ENCODE assay signal across 8 cellular contexts in genomic region chr9:136849038-136849959, GRCh38. TPM values are rescaled to one million over a fixed set of nuclear protein-coding genes. Genes with fewer than 3 reads are reported as not detected.
DNase-seq lines count a peak whose midpoint lies in the region; ATAC-seq and TF ChIP-seq lines count a peak whose summit lies in the region.

Gene PHPT1 (plus strand): TSS chr9:136849409. CDS start chr9:136849431, 22 bp downstream.

- H3K4me3 ChIP-seq in lung: peak within 1 kb of the TSS; percentile 77

- H3K27me3 ChIP-seq in lung (ENCODE audit: control insufficient read depth, insufficient read depth): peaks cover 8% of the 10 kb centered on the region

- POLR2A ChIA-PET in activated CD8-positive, alpha-beta memory T cell treated with anti-CD3 and anti-CD28 coated beads for 36 hours (lab: Charles Lee): interaction anchor here (1.7 kb wide), 1 partner anchor 13 kb away, joined by 6 read pairs; no protein-coding TSS in a partner anchor

- WGBS in lung, 2 donors: 0 to 1% methylated on average over 62 to 77 of the region's 77 CpGs

- peak; percentile 91 for ATAC-seq in lung (ENCODE audit: insufficient read depth, low FRiP score)

- DNase-seq in CMK (ENCODE audit: low read depth) (peak; percentile 94), GM20000 (ENCODE audit: low spot score) (peak; percentile 100), HT-29 (ENCODE audit: low spot score) (peak; percentile 98), NOMO-1 (lab: John Stamatoyannopoulos, UW; ENCODE audit: unreplicated experiment in 2 of 2) (peak; percentile 100), lung (ENCODE audit: low spot score) (peak; percentile 98)
- DNase-seq in effector CD8-positive, alpha-beta T cell (lab: John Stamatoyannopoulos, UW): peak; percentile 91
- DNase-seq in stimulated activated CD4-positive, alpha-beta T cell treated with anti-CD3 and anti-CD28 coated beads, TNF-alpha, amount 100 ng/mL, for 4 hours (ENCODE audit: low read depth in 3 of 3): peak; percentile 94 to 95 (median 94)

- CTCF ChIA-PET in activated CD8-positive, alpha-beta memory T cell treated with anti-CD3 and anti-CD28 coated beads for 36 hours (lab: Charles Lee): interaction anchor here (0.9 to 2.4 kb wide), 3 partner anchors 11 to 99 kb away, joined by 3 to 6 read pairs (median 4); no protein-coding TSS in a partner anchor

- no peak for TF ChIP-seq CTCF in GM20000 (IDR thresholded peaks at IDR 0.05; ENCODE audit: extremely low read depth, missing control alignments)
- no peak for TF ChIP-seq CTCF in lung (IDR thresholded peaks at IDR 0.05; ENCODE audit: control extremely low read depth, extremely low read depth)

- peaks cover 0 to 3% of the 10 kb centered on the region in 2 donors for H3K9me3 ChIP-seq in lung (ENCODE audit: control insufficient read depth in 2 of 2, insufficient read depth in 1 of 2, low read length in 1 of 2)

- H3K4me1 ChIP-seq in lung (ENCODE audit: control insufficient read depth in 2 of 2, insufficient read depth in 2 of 2, low read length in 2 of 2): peaks cover 0 to 19% of the 10 kb centered on the region in 2 donors

- peaks cover 0 to 6% of the 10 kb centered on the region in 2 donors for H3K36me3 ChIP-seq in lung (ENCODE audit: control insufficient read depth in 2 of 2, insufficient read depth in 2 of 2, low read length in 2 of 2)

- H3K27ac ChIP-seq in lung (ENCODE audit: low read depth in 1 of 2, low read length in 1 of 2): peak within 1 kb of the TSS; percentile 86 to 88

RNA-seq across cellular contexts. Expression of gene PHPT1, which starts in this region (rescaled TPM):
- 230 and 232 TPM in 2 replicates for total RNA-seq in HT-29 (2014; rRNA removed; shearing (Covaris generic))
- 100 to 1,000 TPM; 104 to 105 TPM for total RNA-seq in activated CD8-positive, alpha-beta memory T cell treated with anti-CD3 and anti-CD28 coated beads for 36 hours
- total RNA-seq in lung: 100 to 1,000 TPM in 1 of 2 donors, 10 to 100 TPM in 1; 75.0 to 124 TPM
- 100 to 1,000 TPM; 110 to 195 TPM for polyA plus RNA-seq in lung

Comparison
In these comparisons a context has a peak if more than half of its experiments do, and no peak if none do; other contexts are left out.
1. Peak in every context shown above with its lines: DNase-seq, ATAC-seq, H3K4me3 ChIP-seq and H3K27ac ChIP-seq.